1 cellular context compared by ENCODE assay signal in genomic region chr10:123464428-123465323, GRCh38.
TF ChIP-seq lines count a peak whose summit lies in the region.

No MANE protein-coding gene starts in this region.

TF ChIP-seq in SK-N-SH, 30 proteins besides CTCF, POLR2A, EP300 and RAD21 (continued from another document):
- no peak for TF ChIP-seq REST (IDR thresholded peaks at IDR 0.05; ENCODE audit: low read depth, low read length)
- TF ChIP-seq CHD2 (IDR thresholded peaks at IDR 0.05; ENCODE audit: low read length, partially characterized antibody) = no peak
- TF ChIP-seq PBX3 (IDR thresholded peaks at IDR 0.05) = no peak
- no peak for TF ChIP-seq RCOR1 (IDR thresholded peaks at IDR 0.05; ENCODE audit: low read length)
